21 cellular contexts compared by ENCODE assay signal in the genomic region with DNA sequence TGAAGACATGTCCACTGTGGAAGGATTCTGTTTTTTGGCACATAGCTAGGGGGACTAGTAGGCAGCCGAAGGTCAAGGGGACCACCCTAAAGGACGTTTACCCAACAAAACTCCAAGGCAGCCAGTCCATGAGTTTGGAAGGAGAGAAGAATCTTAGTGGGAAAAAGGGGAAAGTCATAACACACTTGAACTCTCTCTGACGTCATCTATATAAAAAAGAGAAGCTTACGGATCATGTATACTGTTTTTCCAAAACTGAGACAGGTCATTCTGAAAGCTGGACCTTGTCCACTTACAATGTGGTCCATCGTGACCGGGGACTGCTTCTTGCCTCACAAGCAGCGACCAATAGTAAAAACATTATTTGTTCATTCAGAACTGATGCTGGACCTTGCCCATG.
"Had no signal": no experiment of that assay in that cellular context is flagged by ENCODE, and none has a peak within 500 bp of the region (broad histone marks: within the 10 kb centered on the region; RNA-seq: fewer than 3 reads in every experiment).

No MANE protein-coding gene starts in this region.

- H3K9ac ChIP-seq: parathyroid adenoma had no signal

- H3K27ac Mint-ChIP-seq: immature natural killer cell; memory B cell; natural killer cell treated with Interleukin-12 subunit alpha and Interleukin-12 subunit beta and Interleukin-15 and Interleukin-18, amount 100 ng/mL, for 72 hours had no signal

- H3K36me3 ChIP-seq: thyroid gland, uterus had no signal

- H3K79me2 ChIP-seq: parathyroid adenoma had no signal

- H3K4me1 ChIP-seq: left lung, lower lobe of right lung, psoas muscle, upper lobe of left lung had no signal

- H3K9me3 Mint-ChIP-seq: immature natural killer cell; memory B cell; natural killer cell treated with Interleukin-12 subunit alpha and Interleukin-12 subunit beta and Interleukin-15 and Interleukin-18, amount 100 ng/mL, for 72 hours had no signal

- FAIRE-seq: frontal cortex, small intestine had no signal

- H3K9me3 ChIP-seq: heart right ventricle, left lung, lower lobe of right lung, psoas muscle, thyroid gland, upper lobe of left lung, uterus had no signal

- H3K4me3 Mint-ChIP-seq: immature natural killer cell; memory B cell; natural killer cell treated with Interleukin-12 subunit alpha and Interleukin-12 subunit beta and Interleukin-15 and Interleukin-18, amount 100 ng/mL, for 72 hours had no signal

- H3K27me3 Mint-ChIP-seq: memory B cell; natural killer cell treated with Interleukin-12 subunit alpha and Interleukin-12 subunit beta and Interleukin-15 and Interleukin-18, amount 100 ng/mL, for 72 hours had no signal

- H3K27me3 ChIP-seq: heart right ventricle, left lung, thyroid gland, upper lobe of left lung, uterus had no signal

- ATAC-seq: heart right ventricle; natural killer cell treated with Interleukin-12 subunit alpha and Interleukin-12 subunit beta and Interleukin-15 and Interleukin-18, amount 100 ng/mL, for 72 hours; psoas muscle had no signal

- H3K27ac ChIP-seq: dorsolateral prefrontal cortex, left lung, lower lobe of right lung, parathyroid adenoma, psoas muscle, upper lobe of left lung had no signal

- H3K4me3 ChIP-seq: dorsolateral prefrontal cortex, heart right ventricle, left lung, lower lobe of right lung, psoas muscle, thyroid gland, upper lobe of left lung, uterus had no signal

- H2AFZ ChIP-seq: parathyroid adenoma had no signal

- DNase-seq: cortex of kidney; dorsolateral prefrontal cortex; effector CD8-positive, alpha-beta T cell; heart right ventricle; immature natural killer cell; left lung; lower lobe of right lung; midbrain; occipital lobe; psoas muscle; small intestine; stimulated activated CD4-positive, alpha-beta T cell treated with anti-CD3 and anti-CD28 coated beads, Interleukin-12 subunit alpha, Interleukin-12 subunit beta, amount 100 ng/mL, for 4 hours; stimulated activated CD4-positive, alpha-beta T cell treated with anti-CD3 and anti-CD28 coated beads, Interleukin-2, amount 100 ng/mL, for 48 hours; stimulated activated naive CD4-positive, alpha-beta T cell treated with Interleukin-2 at 50 U/mL for 16 hours; upper lobe of left lung; uterus had no signal

- H3K4me1 Mint-ChIP-seq: memory B cell had no signal

- H3K36me3 Mint-ChIP-seq: immature natural killer cell; natural killer cell treated with Interleukin-12 subunit alpha and Interleukin-12 subunit beta and Interleukin-15 and Interleukin-18, amount 100 ng/mL, for 72 hours had no signal
